1 cellular context compared by ENCODE assay signal in genomic region chr11:1275021-1275420, GRCh38.
A peak's percentile ranks its signal among the peaks of the same experiment; 100 is the strongest.
TF ChIP-seq lines count a peak whose summit lies in the region.

No MANE protein-coding gene starts in this region.

TF ChIP-seq in HepG2, 621 proteins besides CTCF, POLR2A, EP300 and RAD21:
- peak; percentile 33 for TF ChIP-seq AGO2 (optimal IDR thresholded peaks at IDR 0.05; ENCODE audit: low read depth, low read length)
- no peak for TF ChIP-seq PHF5A (CRISPR knock-in tag; IDR thresholded peaks at IDR 0.05; ENCODE audit: low read depth, unreplicated experiment)
TF ChIP-seq in HepG2: peak in this region for 1.
